Comparison of ENCODE assay signal across 30 cellular contexts in the genomic region with DNA sequence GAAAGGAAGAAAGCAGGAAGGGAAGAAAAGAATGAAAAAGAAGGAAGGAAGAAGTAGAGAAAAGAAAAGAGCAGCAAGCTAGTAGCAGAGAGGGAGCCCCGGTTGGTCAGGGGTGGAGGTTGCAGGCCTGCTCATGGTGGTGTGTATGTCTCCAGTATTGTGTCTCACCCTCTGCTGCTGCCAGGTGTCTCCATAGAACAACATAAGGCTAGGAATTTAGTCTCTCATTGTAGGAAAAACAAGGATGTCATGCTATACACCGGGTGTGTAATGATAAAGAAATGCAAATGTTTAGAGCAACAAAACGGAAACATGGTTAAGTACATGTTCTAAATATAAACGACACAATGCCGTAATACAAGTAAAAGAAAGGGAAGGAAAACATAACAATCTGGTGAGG.
"Had no signal": no experiment of that assay in that cellular context is flagged by ENCODE, and none has a peak within 500 bp of the region (broad histone marks: within the 10 kb centered on the region; RNA-seq: fewer than 3 reads in every experiment).

No MANE protein-coding gene starts in this region.

- H3K27me3 ChIP-seq: ascending aorta, cardiac muscle cell had no signal

- H3K27ac ChIP-seq: ascending aorta, cardiac muscle cell, VCaP had no signal

- H3K9me3 ChIP-seq: ascending aorta had no signal

- DNase-seq: activated B cell treated with CpG ODN at 0.5 μM for 24 hours; activated CD4-positive, alpha-beta memory T cell treated with anti-CD3 and anti-CD28 coated beads for 36 hours; activated CD4-positive, alpha-beta T cell treated with anti-CD3 and anti-CD28 coated beads for 4 hours; activated CD4-positive, alpha-beta T cell treated with anti-CD3 and anti-CD28 coated beads, Interleukin-2, amount 50 U/mL, for 1 hour; activated CD4-positive, CD25-positive, alpha-beta regulatory T cell treated with anti-CD3 and anti-CD28 coated beads, Interleukin-2, amount 50 U/mL, for 72 hours; activated CD8-positive, alpha-beta memory T cell treated with anti-CD3 and anti-CD28 coated beads, Interleukin-2, amount 50 U/mL, for 4 hours; activated effector memory CD4-positive, alpha-beta T cell treated with Interleukin-2 at 50 U/mL for 16 hours; activated naive CD4-positive, alpha-beta T cell treated with anti-CD3 and anti-CD28 coated beads, Interleukin-2, amount 10 ng/mL, durations not matched to agents 7 days and 5 days; activated naive CD8-positive, alpha-beta T cell treated with anti-CD3 and anti-CD28 coated beads, Interleukin-2, amount 50 U/mL, for 24 hours; activated T-cell treated with anti-CD3 and anti-CD28 coated beads for 4 hours; activated T-cell treated with anti-CD3 and anti-CD28 coated beads, Interleukin-2, amount 50 U/mL, for 4 hours; amniotic stem cell; NCI-H1105; NCI-H1417 treated with DMSO at 0.1 percent for 48 hours; NCI-H187 treated with DMSO at 0.1 percent for 48 hours; NCI-H2081 treated with DMSO at 0.1 percent for 48 hours; NCI-H226; NCI-H446 treated with DMSO at 0.1 percent for 48 hours; NCI-H524; NCI-H69; NCI-H82; OCI-M1; Right ventricle myocardium superior; SW 1271; T-helper 1 cell; T-helper 2 cell; T-helper 9 cell had no signal

- H3K4me3 ChIP-seq: ascending aorta, cardiac muscle cell had no signal

- H3K4me1 ChIP-seq: ascending aorta had no signal

- ATAC-seq: activated naive CD8-positive, alpha-beta T cell treated with anti-CD3 and anti-CD28 coated beads, Interleukin-2, amount 50 U/mL, for 24 hours; activated T-cell treated with anti-CD3 and anti-CD28 coated beads, Interleukin-2, amount 50 U/mL, for 4 hours had no signal

- H3K36me3 ChIP-seq: ascending aorta, cardiac muscle cell had no signal
